In the genomic region with DNA sequence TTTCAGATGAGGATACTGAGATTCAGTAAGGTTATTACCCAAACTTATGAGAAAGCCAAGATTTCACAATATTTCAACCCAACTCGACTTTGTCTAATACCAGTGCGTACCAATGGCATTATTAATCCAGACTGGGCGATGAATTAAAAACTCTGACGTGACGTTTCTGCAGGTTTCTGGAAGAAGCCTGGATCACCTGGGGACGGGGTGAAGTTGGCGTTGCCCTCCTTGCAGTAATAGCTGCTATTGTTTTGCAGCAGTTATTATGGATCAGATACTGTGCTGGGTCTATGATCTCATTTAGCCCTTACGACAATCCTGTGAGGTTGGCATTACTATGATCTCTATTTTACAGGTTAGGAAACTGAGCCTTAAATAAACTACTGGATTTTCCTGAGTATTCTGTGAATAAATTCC, we compare ENCODE assay signal across 9 cellular contexts. TPM values are rescaled to one million over a fixed set of nuclear protein-coding genes. Genes with fewer than 3 reads are reported as not detected.
DNase-seq lines count a peak whose midpoint lies in the region; ATAC-seq, FAIRE-seq and TF ChIP-seq lines count a peak whose summit lies in the region.
"Had no signal": no experiment of that assay in that cellular context is flagged by ENCODE, and none has a peak within 500 bp of the region (broad histone marks: within the 10 kb centered on the region; RNA-seq: fewer than 3 reads in every experiment).

No MANE protein-coding gene starts in this region.

- peak in 1 of 2 experiments; percentile 21 for DNase-seq in A549 (ENCODE audit: low read depth in 1 of 2, low spot score in 1 of 2)
- DNase-seq in Jurkat, Clone E6-1 (ENCODE audit: low read depth, low spot score) = no peak
- DNase-seq in mammary epithelial cell = peak; percentile 69
- DNase-seq in upper lobe of left lung = no peak
- no peak for DNase-seq in small intestine
- DNase-seq in NCI-H524 (lab: John Stamatoyannopoulos, UW) = no peak

- H4K20me1 ChIP-seq in mammary epithelial cell (ENCODE audit: insufficient read depth, low read length) = no peaks in the 10 kb centered on the region

- H3K9me3 ChIP-seq in A549 (no peaks in the 10 kb centered on the region), mammary epithelial cell (replicated peaks; ENCODE audit: insufficient read depth, low read length) (no peaks in the 10 kb centered on the region), liver (ENCODE audit: control insufficient read depth in 4 of 4, low read length in 3 of 4) (no peaks in the 10 kb centered on the region), upper lobe of left lung (no peaks in the 10 kb centered on the region), small intestine (ENCODE audit: control insufficient read depth, low read depth) (no peaks in the 10 kb centered on the region)

- TF ChIP-seq CTCF in A549 (IDR thresholded peaks at IDR 0.05) (no peak), mammary epithelial cell (conservative IDR thresholded peaks at IDR 0.05 in 1 of 2, IDR thresholded peaks at IDR 0.05 in 1 of 2; ENCODE audit: extremely low read depth in 1 of 2, insufficient read depth in 1 of 2, low read depth in 1 of 2, low read length in 2 of 2) (no peak), liver (IDR thresholded peaks at IDR 0.05; ENCODE audit: low read depth, low read length, missing input control) (no peak), upper lobe of left lung (IDR thresholded peaks at IDR 0.05) (no peak)

- TF ChIP-seq POLR2A in A549 (IDR thresholded peaks at IDR 0.05; ENCODE audit: low read length) (no peak), upper lobe of left lung (IDR thresholded peaks at IDR 0.05) (no peak)

- peaks cover 9% of the 10 kb centered on the region for H3K36me3 ChIP-seq in mammary epithelial cell (ENCODE audit: insufficient read depth, low read length)
- peaks cover 0 to 5% (median 5%) of the 10 kb centered on the region in 4 donors for H3K36me3 ChIP-seq in liver (ENCODE audit: control insufficient read depth in 4 of 4, insufficient read depth in 3 of 4, low read depth in 1 of 4, low read length in 3 of 4)
- H3K36me3 ChIP-seq in upper lobe of left lung = peaks cover 0 to 15% (median 6%) of the 10 kb centered on the region in 4 donors
- H3K36me3 ChIP-seq in small intestine (ENCODE audit: control insufficient read depth in 2 of 2, insufficient read depth in 2 of 2, low read length in 2 of 2) = peaks cover 2 to 3% of the 10 kb centered on the region in 2 donors

- peak overlapping the region; percentile 94 to 95 for H3K27ac ChIP-seq in A549
- H3K27ac ChIP-seq in mammary epithelial cell (ENCODE audit: insufficient read depth, low read depth, low read length) = peak overlapping the region; percentile 89
- peak overlapping the region; percentile 100 for H3K27ac ChIP-seq in liver (ENCODE audit: low read depth in 1 of 2, low read length in 2 of 2)
- H3K27ac ChIP-seq in upper lobe of left lung = peak overlapping the region; percentile 95 to 99 (median 97)
- H3K27ac ChIP-seq in small intestine (ENCODE audit: low read depth in 1 of 2, low read length in 1 of 2) = peak overlapping the region in 1 of 2 donors; percentile 97

- in situ Hi-C loops in mammary epithelial cell (cut with MboI; ENCODE audit: low sequenced_read_pairs in 2 of 2) = no loop called here

- TF ChIP-seq EP300 in A549 (IDR thresholded peaks at IDR 0.05) (no peak), upper lobe of left lung (IDR thresholded peaks at IDR 0.05) (no peak)

- dilution Hi-C loops in mammary epithelial cell (cut with HindIII; ENCODE audit: low sequenced_read_pairs) = no loop called here

- FAIRE-seq in A549 (lab: Jason Lieb, UNC) (no peak), small intestine (lab: Jason Lieb, UNC) (no peak)

- CTCF ChIA-PET in A549 (lab: Yijun Ruan, JAX) = interaction anchor here (1.2 kb wide), 1 partner anchor 45 kb away, joined by 3 read pairs; no protein-coding TSS in a partner anchor
- CTCF ChIA-PET in mammary epithelial cell (lab: Charles Lee; ENCODE audit: low non-redundant PET) = interaction anchor here (0.6 kb wide), 1 partner anchor 89 kb away, joined by 3 read pairs; no protein-coding TSS in a partner anchor

- peaks cover 25% of the 10 kb centered on the region for H3K4me1 ChIP-seq in A549
- H3K4me1 ChIP-seq in mammary epithelial cell (ENCODE audit: insufficient read depth, low read length) = peaks cover 15% of the 10 kb centered on the region
- H3K4me1 ChIP-seq in liver (ENCODE audit: control insufficient read depth in 4 of 4, insufficient read depth in 4 of 4, low read length in 3 of 4) = peaks cover 0 to 50% (median 34%) of the 10 kb centered on the region in 4 donors
- H3K4me1 ChIP-seq in upper lobe of left lung = peaks cover 29 to 38% (median 30%) of the 10 kb centered on the region in 4 donors
- H3K4me1 ChIP-seq in small intestine (ENCODE audit: control insufficient read depth in 2 of 2, insufficient read depth in 1 of 2, low read depth in 1 of 2, low read length in 1 of 2) = peaks cover 0 to 14% of the 10 kb centered on the region in 2 donors

- H3K9ac ChIP-seq in mammary epithelial cell (ENCODE audit: insufficient read depth, low read length) (peak overlapping the region; percentile 97), liver (ENCODE audit: low read depth in 1 of 2, low read length in 2 of 2) (peak overlapping the region; percentile 99 to 100)

- POLR2A ChIA-PET in A549 (lab: Yijun Ruan, JAX) = interaction anchor here (2.3 kb wide), 1 partner anchor 140 kb away, joined by 6 read pairs; a partner anchor contains a TSS

- ATAC-seq in A549 = peak; percentile 54 to 65; a peak in 5 of 6 replicates
- ATAC-seq in GM18511 (IDR thresholded peaks at IDR 0.05; ENCODE audit: unreplicated experiment) = peak; percentile 17
- ATAC-seq in upper lobe of left lung (ENCODE audit: low FRiP score in 2 of 2) = peak; percentile 26 to 40

- BruUV-seq in mammary epithelial cell (replicated peaks; lab: Mats Ljungman, UMichigan) = TSS peak; percentile 77

- TF ChIP-seq RAD21 in A549 (conservative IDR thresholded peaks at IDR 0.05 in 1 of 2, IDR thresholded peaks at IDR 0.05 in 1 of 2) (no peak), liver (IDR thresholded peaks at IDR 0.05) (no peak)

- H3K4me2 ChIP-seq in A549 (peak overlapping the region; percentile 80), mammary epithelial cell (ENCODE audit: insufficient read depth, low read depth, low read length) (peak overlapping the region; percentile 87)

- H2AFZ ChIP-seq in mammary epithelial cell (ENCODE audit: low read depth, low read length) = peak overlapping the region; percentile 96

- H3K27me3 ChIP-seq in mammary epithelial cell (ENCODE audit: insufficient read depth, low read length) (no peaks in the 10 kb centered on the region), liver (ENCODE audit: control insufficient read depth in 4 of 4, insufficient read depth in 4 of 4, low read length in 3 of 4) (no peaks in the 10 kb centered on the region), upper lobe of left lung (no peaks in the 10 kb centered on the region), small intestine (ENCODE audit: control insufficient read depth in 2 of 2, insufficient read depth in 2 of 2, low read length in 2 of 2) (no peaks in the 10 kb centered on the region)

- H3K4me3 ChIP-seq in A549 (peak overlapping the region; percentile 79), mammary epithelial cell (replicated peaks in 1 of 3; ENCODE audit: insufficient read depth in 1 of 3, low read depth in 2 of 3, low read length in 3 of 3) (peak overlapping the region; percentile 83 to 96 (median 87)), liver (ENCODE audit: low read depth in 1 of 3, low read length in 3 of 3) (peak overlapping the region; percentile 61 to 95 (median 94)), upper lobe of left lung (peak overlapping the region; percentile 77 to 89 (median 88)), small intestine (ENCODE audit: low read depth in 1 of 2, low read length in 2 of 2) (peak overlapping the region in 1 of 2 donors; percentile 96)
- peak overlapping the region; percentile 84 for H3K4me3 ChIP-seq in Jurkat, Clone E6-1 (ENCODE audit: low read length)

- peaks cover 41% of the 10 kb centered on the region for H3K79me2 ChIP-seq in mammary epithelial cell (ENCODE audit: insufficient read depth, low read length)

- intact Hi-C loops in mammary epithelial cell (cut with micrococcal nuclease) = loop anchor here (2.0 kb wide), 1 partner anchor 118 kb away; no protein-coding TSS in a partner anchor

- WGBS in A549 (ENCODE audit: missing lambda C conversion rate) = under 1% methylated on average over 8 of the region's 8 CpGs
- 4% methylated on average over 8 of the region's 8 CpGs for WGBS in mammary epithelial cell (ENCODE audit: low coverage, missing lambda C conversion rate)
- WGBS in liver = 5% methylated on average over 8 of the region's 8 CpGs
- 8 to 17% methylated on average over 6 to 8 of the region's 8 CpGs for WGBS in upper lobe of left lung, 2 donors
- WGBS in small intestine, 3 donors = 2 to 7% (median 5%) methylated on average over 8 of the region's 8 CpGs

TF ChIP-seq in liver, 16 proteins besides CTCF, POLR2A, EP300 and RAD21 (continues in another document):
- no peak for TF ChIP-seq GABPA (IDR thresholded peaks at IDR 0.05 in 1 of 2, conservative IDR thresholded peaks at IDR 0.05 in 1 of 2)
- no peak for TF ChIP-seq EGR1 (IDR thresholded peaks at IDR 0.05; ENCODE audit: low read depth in 2 of 2)
- TF ChIP-seq TAF1 (conservative IDR thresholded peaks at IDR 0.05) = no peak
- TF ChIP-seq SP1 (IDR thresholded peaks at IDR 0.05) = no peak
- no peak for TF ChIP-seq JUND (IDR thresholded peaks at IDR 0.05)

RNA-seq across cellular contexts. Expression of a gene that starts 0.6 kb away (rescaled TPM):
- polyA plus RNA-seq in A549 (2011; rRNA removed) (14.4 and 20.5 TPM in 2 replicates), A549 (2017; fragmentation: RNase III; extraction: RNeasy Plus Mini Kit Qiagen cat#74134 plus additional on column Dnase treatment) (12.6 to 13.0 TPM (median 12.8 TPM) in 3 replicates), mammary epithelial cell (10.2 TPM), liver (1 to 10 TPM; 5.4 to 9.8 TPM), small intestine (1 to 10 TPM; 8.6 to 9.9 (median 9.6) TPM)
- 3.6 and 3.9 TPM in 2 replicates for polyA plus RNA-seq in A549 (2012; cell fraction: cytosol; rRNA removed)
- polyA plus RNA-seq in A549 (2012; cell fraction: nucleus; rRNA removed) = 3.1 and 3.6 TPM in 2 replicates
- 10.7 and 10.8 TPM in 2 replicates for polyA minus RNA-seq in A549 (2011; rRNA and poly(A)+ RNA removed)
- polyA plus RNA-seq in Jurkat, Clone E6-1 (2012; ENCODE audit: insufficient read depth, insufficient read length) = 22.1 TPM
- total RNA-seq in mammary epithelial cell (10 to 100 TPM; 13.2 to 19.5 TPM), liver (10 to 100 TPM; 12.2 to 12.3 TPM), upper lobe of left lung (10 to 100 TPM in 5 of 6 donors, 1 to 10 TPM in 1; 5.4 to 24.0 (median 13.8) TPM)
- 4.4 TPM for polyA minus RNA-seq in mammary epithelial cell

RNA-seq across cellular contexts. Expression of a gene that starts 44.5 kb away (rescaled TPM):
- polyA plus RNA-seq in A549 (2011; rRNA removed) (not detected in 2 replicates), A549 (2017; fragmentation: RNase III; extraction: RNeasy Plus Mini Kit Qiagen cat#74134 plus additional on column Dnase treatment) (not detected in 3 replicates), mammary epithelial cell (not detected), liver (not detected), small intestine (under 1 TPM in 1 of 3 donors, not detected in 2; 0.13 TPM)
- not detected in 2 replicates for polyA plus RNA-seq in A549 (2012; cell fraction: cytosol; rRNA removed)
- not detected in 2 replicates for polyA plus RNA-seq in A549 (2012; cell fraction: nucleus; rRNA removed)
- polyA minus RNA-seq in A549 (2011; rRNA and poly(A)+ RNA removed) = not detected in 2 replicates
- polyA plus RNA-seq in Jurkat, Clone E6-1 (2012; ENCODE audit: insufficient read depth, insufficient read length) = not detected
- total RNA-seq in mammary epithelial cell (not detected), liver (not detected), upper lobe of left lung (1 to 10 TPM in 2 of 6 donors, under 1 TPM in 1, not detected in 3; 0.91 to 2.2 (median 1.6) TPM)
- polyA minus RNA-seq in mammary epithelial cell = not detected
- total RNA-seq: renal cortical epithelial cell had no signal
